ENCODE assay signal across 8 cellular contexts in the genomic region with DNA sequence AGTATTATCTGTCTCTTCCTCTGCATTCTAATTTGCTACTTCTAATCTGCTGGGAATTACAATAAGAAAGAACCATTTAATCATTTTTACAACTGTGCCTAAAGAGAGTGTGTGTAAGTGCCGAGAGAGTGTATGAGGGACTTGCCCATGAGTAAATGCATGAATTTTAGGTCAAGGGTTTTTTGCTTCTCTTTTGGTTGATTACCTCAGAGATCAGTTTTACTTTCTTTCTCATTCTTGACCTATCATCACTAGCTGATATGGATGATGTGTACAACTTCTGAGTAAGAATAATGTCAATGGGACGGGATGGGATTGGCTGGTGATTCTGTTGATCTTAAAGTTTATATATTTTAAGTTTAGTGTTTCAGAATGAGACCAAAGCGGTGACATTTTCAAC. TPM values are rescaled to one million over a fixed set of nuclear protein-coding genes. Genes with fewer than 3 reads are reported as not detected.
DNase-seq lines count a peak whose midpoint lies in the region; ATAC-seq and FAIRE-seq lines count a peak whose summit lies in the region.

No MANE protein-coding gene starts in this region.

- H3K9me3 ChIP-seq in CD4-positive, CD25-positive, alpha-beta regulatory T cell (ENCODE audit: control insufficient read depth in 2 of 2, low read length in 2 of 2), result no peaks in the 10 kb centered on the region

- peak; percentile 36 to 84 (median 75) for DNase-seq in CD4-positive, CD25-positive, alpha-beta regulatory T cell
- DNase-seq in GM19239 (ENCODE audit: insufficient read length, low spot score) (peak; percentile 57), COLO829 (ENCODE audit: low spot score) (no peak), left cardiac atrium (no peak), D341Med (ENCODE audit: low spot score) (no peak), UCSD-AML1 (lab: John Stamatoyannopoulos, UW; ENCODE audit: unreplicated experiment) (no peak)

- H3K27me3 Mint-ChIP-seq in CD4-positive, CD25-positive, alpha-beta regulatory T cell, result no peaks in the 10 kb centered on the region
- no peaks in the 10 kb centered on the region for H3K27me3 Mint-ChIP-seq in activated T-helper 17 cell treated with anti-CD3 and anti-CD28 coated beads, Interleukin-2, amount 50 U/mL, for 72 hours

- peaks cover 37 to 96% (median 80%) of the 10 kb centered on the region in 4 donors for H3K4me1 Mint-ChIP-seq in CD4-positive, CD25-positive, alpha-beta regulatory T cell
- H3K4me1 Mint-ChIP-seq in activated T-helper 17 cell treated with anti-CD3 and anti-CD28 coated beads, Interleukin-2, amount 50 U/mL, for 72 hours, result peaks cover 88% of the 10 kb centered on the region

- H3K27ac ChIP-seq in CD4-positive, CD25-positive, alpha-beta regulatory T cell (ENCODE audit: insufficient read depth, low read length, poor library complexity, severe bottlenecking), result peak overlapping the region; percentile 97

- no peaks in the 10 kb centered on the region for H3K27me3 ChIP-seq in CD4-positive, CD25-positive, alpha-beta regulatory T cell (ENCODE audit: control insufficient read depth, insufficient read depth, low read length)

- peaks cover 61% of the 10 kb centered on the region for H3K36me3 Mint-ChIP-seq in CD4-positive, CD25-positive, alpha-beta regulatory T cell
- peaks cover 98% of the 10 kb centered on the region for H3K36me3 Mint-ChIP-seq in activated T-helper 17 cell treated with anti-CD3 and anti-CD28 coated beads, Interleukin-2, amount 50 U/mL, for 72 hours (ENCODE audit: low read depth)

- H3K9me3 Mint-ChIP-seq in CD4-positive, CD25-positive, alpha-beta regulatory T cell, result no peaks in the 10 kb centered on the region
- no peaks in the 10 kb centered on the region for H3K9me3 Mint-ChIP-seq in activated T-helper 17 cell treated with anti-CD3 and anti-CD28 coated beads, Interleukin-2, amount 50 U/mL, for 72 hours

- intact Hi-C loops in left cardiac atrium (cut with DNase I), result no loop called here

- peaks cover 38% of the 10 kb centered on the region for H3K36me3 ChIP-seq in CD4-positive, CD25-positive, alpha-beta regulatory T cell (ENCODE audit: control insufficient read depth, insufficient read depth, low read length)

- peak overlapping the region in 2 of 3 donors; percentile 92 to 97 for H3K27ac Mint-ChIP-seq in CD4-positive, CD25-positive, alpha-beta regulatory T cell
- H3K27ac Mint-ChIP-seq in activated T-helper 17 cell treated with anti-CD3 and anti-CD28 coated beads, Interleukin-2, amount 50 U/mL, for 72 hours, result peak overlapping the region; percentile 94

- ATAC-seq in CD4-positive, CD25-positive, alpha-beta regulatory T cell (ENCODE audit: low read depth in 2 of 2), result peak; percentile 61 to 64
- ATAC-seq in HG03039 (IDR thresholded peaks at IDR 0.05; ENCODE audit: unreplicated experiment) (peak; percentile 68), left cardiac atrium (no peak)
- ATAC-seq in activated T-helper 17 cell treated with anti-CD3 and anti-CD28 coated beads, Interleukin-2, amount 50 U/mL, for 72 hours (replicated peaks), result peak; percentile 62

- H3K4me3 Mint-ChIP-seq in CD4-positive, CD25-positive, alpha-beta regulatory T cell, result peak overlapping the region; percentile 75 to 86 (median 78)
- no peak overlapping the region for H3K4me3 Mint-ChIP-seq in activated T-helper 17 cell treated with anti-CD3 and anti-CD28 coated beads, Interleukin-2, amount 50 U/mL, for 72 hours

- peaks cover 98% of the 10 kb centered on the region for H3K4me1 ChIP-seq in CD4-positive, CD25-positive, alpha-beta regulatory T cell (ENCODE audit: control insufficient read depth, insufficient read depth, low read length, poor library complexity, severe bottlenecking)

- H3K4me3 ChIP-seq in CD4-positive, CD25-positive, alpha-beta regulatory T cell (ENCODE audit: low read depth, low read length), result peak overlapping the region; percentile 87

- FAIRE-seq in GM19239 (lab: Jason Lieb, UNC), result peak; percentile 99

RNA-seq across cellular contexts. Expression of a gene that starts 47.8 kb away (rescaled TPM):
- 376 TPM for total RNA-seq in CD4-positive, CD25-positive, alpha-beta regulatory T cell
- 100 to 1,000 TPM; 153 to 176 (median 164) TPM for polyA plus RNA-seq in CD4-positive, CD25-positive, alpha-beta regulatory T cell
- total RNA-seq in activated T-helper 17 cell treated with anti-CD3 and anti-CD28 coated beads, Interleukin-2, amount 50 U/mL, for 72 hours, result 100 to 1,000 TPM; 253 to 343 TPM
- total RNA-seq in left cardiac atrium, result 1 to 10 TPM; 4.4 to 9.2 TPM

Comparison
In these comparisons a context has a peak if more than half of its experiments do, and no peak if none do; other contexts are left out.
1. ATAC-seq: peak in CD4-positive, CD25-positive, alpha-beta regulatory T cell (2 of 2), HG03039 (single experiment) and activated T-helper 17 cell treated with anti-CD3 and anti-CD28 coated beads, Interleukin-2, amount 50 U/mL, for 72 hours (single experiment); none in left cardiac atrium (0 of 2).
2. DNase-seq: peak in CD4-positive, CD25-positive, alpha-beta regulatory T cell (3 of 3) and GM19239 (single experiment); none in COLO829 (single experiment), left cardiac atrium (single experiment), D341Med (single experiment) and UCSD-AML1 (single experiment).
3. RNA of a gene that starts 47.8 kb away (total RNA-seq): 376 TPM in CD4-positive, CD25-positive, alpha-beta regulatory T cell (single experiment) and 253 to 343 TPM in activated T-helper 17 cell treated with anti-CD3 and anti-CD28 coated beads, Interleukin-2, amount 50 U/mL, for 72 hours; 4.4 to 9.2 TPM in left cardiac atrium; every median in the first group is over 10 times any median in the second.